ENCODE assay signal across 10 cellular contexts in the genomic region with DNA sequence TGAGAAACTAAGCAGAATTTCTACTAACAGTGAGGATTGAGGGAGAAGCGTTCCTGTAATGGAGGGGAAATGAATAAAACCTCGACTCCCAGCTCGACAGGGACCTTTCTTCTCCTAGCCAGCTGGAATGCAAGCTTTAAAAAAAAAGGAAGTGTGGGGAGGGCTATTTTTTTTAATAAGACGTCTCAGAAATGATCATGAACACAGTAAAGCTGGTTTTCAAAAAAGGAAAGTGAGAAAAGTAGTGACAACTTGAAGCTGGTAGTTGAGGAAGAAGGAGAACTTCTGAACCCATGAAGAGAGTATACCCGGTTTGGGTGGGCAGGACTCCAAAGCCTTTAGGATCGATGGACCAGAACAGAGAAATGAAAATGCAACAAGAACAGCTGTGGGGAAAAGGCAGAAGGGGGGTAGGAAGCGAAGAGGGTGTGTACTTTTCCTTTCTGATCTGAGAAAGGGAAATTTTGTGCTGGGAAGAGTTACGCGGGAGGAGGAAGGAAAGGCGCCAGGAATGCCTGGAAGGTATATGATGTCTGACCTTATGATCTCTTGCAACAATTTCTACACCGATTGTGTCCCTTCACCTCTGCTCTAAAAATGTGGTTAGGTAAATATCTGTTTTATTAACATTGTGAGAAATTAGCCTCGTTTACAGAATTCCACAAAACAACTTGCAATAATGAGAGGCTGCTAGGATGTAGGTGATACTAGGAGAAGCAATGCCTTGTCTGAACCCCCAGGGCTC. TPM values are rescaled to one million over a fixed set of nuclear protein-coding genes. Genes with fewer than 3 reads are reported as not detected.
A peak's percentile ranks its signal among the peaks of the same experiment; 100 is the strongest.
DNase-seq lines count a peak whose midpoint lies in the region; ATAC-seq and TF ChIP-seq lines count a peak whose summit lies in the region.
"Had no signal": no experiment of that assay in that cellular context is flagged by ENCODE, and none has a peak within 500 bp of the region (broad histone marks: within the 10 kb centered on the region; RNA-seq: fewer than 3 reads in every experiment).

No MANE protein-coding gene starts in this region.

- no peak overlapping the region for H3K9ac ChIP-seq in skeletal muscle satellite cell (ENCODE audit: low read depth, low read length)

- H3K4me3 ChIP-seq in right atrium auricular region (peak overlapping the region in 1 of 2 donors; percentile 27), skeletal muscle satellite cell (ENCODE audit: low read length) (no peak overlapping the region)

- H3K27me3 ChIP-seq in right atrium auricular region (no peaks in the 10 kb centered on the region), skeletal muscle satellite cell (ENCODE audit: control insufficient read depth, insufficient read depth, low read length) (peaks cover 63% of the 10 kb centered on the region)

- peaks cover 3% of the 10 kb centered on the region for H3K9me3 Mint-ChIP-seq in activated naive CD8-positive, alpha-beta T cell treated with anti-CD3 and anti-CD28 coated beads, Interleukin-2, amount 10 ng/mL, durations not matched to agents 7 days and 5 days
- H3K9me3 Mint-ChIP-seq in activated naive CD4-positive, alpha-beta T cell treated with anti-CD3 and anti-CD28 coated beads, Interleukin-2, amount 10 ng/mL, durations not matched to agents 7 days and 5 days: peaks cover 2% of the 10 kb centered on the region

- no peaks in the 10 kb centered on the region for H3K36me3 ChIP-seq in right atrium auricular region
- no peaks in the 10 kb centered on the region for H3K36me3 ChIP-seq in skeletal muscle satellite cell (ENCODE audit: insufficient read depth, low read length)

- peaks cover 2% of the 10 kb centered on the region for H3K36me3 Mint-ChIP-seq in activated naive CD8-positive, alpha-beta T cell treated with anti-CD3 and anti-CD28 coated beads, Interleukin-2, amount 10 ng/mL, durations not matched to agents 7 days and 5 days
- H3K36me3 Mint-ChIP-seq in activated naive CD4-positive, alpha-beta T cell treated with anti-CD3 and anti-CD28 coated beads, Interleukin-2, amount 10 ng/mL, durations not matched to agents 7 days and 5 days: no peaks in the 10 kb centered on the region

- TF ChIP-seq CTCF in right atrium auricular region (IDR thresholded peaks at IDR 0.05): no peak

- H3K27me3 Mint-ChIP-seq in activated naive CD8-positive, alpha-beta T cell treated with anti-CD3 and anti-CD28 coated beads, Interleukin-2, amount 10 ng/mL, durations not matched to agents 7 days and 5 days: peaks cover 53% of the 10 kb centered on the region
- H3K27me3 Mint-ChIP-seq in activated naive CD4-positive, alpha-beta T cell treated with anti-CD3 and anti-CD28 coated beads, Interleukin-2, amount 10 ng/mL, durations not matched to agents 7 days and 5 days: peaks cover 60% of the 10 kb centered on the region

- no peak overlapping the region for H3K27ac Mint-ChIP-seq in activated naive CD8-positive, alpha-beta T cell treated with anti-CD3 and anti-CD28 coated beads, Interleukin-2, amount 10 ng/mL, durations not matched to agents 7 days and 5 days
- no peak overlapping the region for H3K27ac Mint-ChIP-seq in activated naive CD4-positive, alpha-beta T cell treated with anti-CD3 and anti-CD28 coated beads, Interleukin-2, amount 10 ng/mL, durations not matched to agents 7 days and 5 days

- CTCF ChIA-PET in activated naive CD4-positive, alpha-beta T cell treated with anti-CD3 and anti-CD28 coated beads, Interleukin-2, amount 10 ng/mL, durations not matched to agents 7 days and 5 days (lab: Charles Lee): interaction anchor here (0.9 to 4.5 kb wide), 2 partner anchors 15 to 22 kb away, joined by 3 to 18 read pairs; a partner anchor contains a TSS

- peak overlapping the region; percentile 56 to 66 for H3K27ac ChIP-seq in right atrium auricular region

- in situ Hi-C loops in G401 (cut with HindIII; ENCODE audit: low sequenced_read_pairs): no loop called here

- peak overlapping the region; percentile 1 for H3K4me3 Mint-ChIP-seq in activated naive CD8-positive, alpha-beta T cell treated with anti-CD3 and anti-CD28 coated beads, Interleukin-2, amount 10 ng/mL, durations not matched to agents 7 days and 5 days
- no peak overlapping the region for H3K4me3 Mint-ChIP-seq in activated naive CD4-positive, alpha-beta T cell treated with anti-CD3 and anti-CD28 coated beads, Interleukin-2, amount 10 ng/mL, durations not matched to agents 7 days and 5 days

- H3K4me1 Mint-ChIP-seq in activated naive CD8-positive, alpha-beta T cell treated with anti-CD3 and anti-CD28 coated beads, Interleukin-2, amount 10 ng/mL, durations not matched to agents 7 days and 5 days: peaks cover 25% of the 10 kb centered on the region
- H3K4me1 Mint-ChIP-seq in activated naive CD4-positive, alpha-beta T cell treated with anti-CD3 and anti-CD28 coated beads, Interleukin-2, amount 10 ng/mL, durations not matched to agents 7 days and 5 days: peaks cover 24% of the 10 kb centered on the region

- H3K4me2 ChIP-seq in skeletal muscle satellite cell (ENCODE audit: low read length): peak overlapping the region; percentile 70

- DNase-seq in H4 (ENCODE audit: low spot score): peak; percentile 13
- no peak for DNase-seq in activated naive CD8-positive, alpha-beta T cell treated with anti-CD3 and anti-CD28 coated beads, Interleukin-2, amount 10 ng/mL, durations not matched to agents 7 days and 5 days
- no peak for DNase-seq in right atrium auricular region (ENCODE audit: low spot score)
- no peak for DNase-seq in activated naive CD4-positive, alpha-beta T cell treated with anti-CD3 and anti-CD28 coated beads, Interleukin-2, amount 10 ng/mL, durations not matched to agents 7 days and 5 days
- DNase-seq in G401 (ENCODE audit: low spot score): no peak
- DNase-seq: DND-41, NCI-H2107 had no signal

- H3K9me3 ChIP-seq in right atrium auricular region: no peaks in the 10 kb centered on the region
- H3K9me3 ChIP-seq in skeletal muscle satellite cell (replicated peaks; ENCODE audit: low read length): no peaks in the 10 kb centered on the region

- H3K4me1 ChIP-seq in right atrium auricular region (peaks cover 0 to 35% of the 10 kb centered on the region in 2 donors), skeletal muscle satellite cell (ENCODE audit: control insufficient read depth, insufficient read depth, low read length) (peaks cover 7% of the 10 kb centered on the region)

- no peak for ATAC-seq in activated naive CD8-positive, alpha-beta T cell treated with anti-CD3 and anti-CD28 coated beads, Interleukin-2, amount 10 ng/mL, durations not matched to agents 7 days and 5 days (ENCODE audit: low read depth)
- ATAC-seq in HG03045 (IDR thresholded peaks at IDR 0.05; ENCODE audit: unreplicated experiment): no peak
- ATAC-seq in GM18502 (IDR thresholded peaks at IDR 0.05; ENCODE audit: poor library complexity, unreplicated experiment): no peak

- POLR2A ChIA-PET in activated naive CD8-positive, alpha-beta T cell treated with anti-CD3 and anti-CD28 coated beads, Interleukin-2, amount 10 ng/mL, durations not matched to agents 7 days and 5 days (lab: Charles Lee): no interaction called here

RNA-seq across cellular contexts. Expression of a gene that starts 22.6 kb away (rescaled TPM):
- 16.3 and 29.9 TPM in 2 replicates for total RNA-seq in H4 (2014; rRNA removed; shearing (Covaris generic))
- total RNA-seq in activated naive CD8-positive, alpha-beta T cell treated with anti-CD3 and anti-CD28 coated beads, Interleukin-2, amount 10 ng/mL, durations not matched to agents 7 days and 5 days: 1 to 10 TPM; 8.6 to 9.7 TPM
- 10 to 100 TPM; 25.1 to 92.6 TPM for total RNA-seq in right atrium auricular region
- 50.7 and 66.7 TPM in 2 replicates for total RNA-seq in skeletal muscle satellite cell (2012; rRNA removed)
- not detected in 2 replicates for total RNA-seq in G401 (2014; rRNA removed; shearing (Covaris generic))
